ENCODE assay signal across 8 cellular contexts in genomic region chr17:44070455-44071197, GRCh38. TPM values are rescaled to one million over a fixed set of nuclear protein-coding genes. Genes with fewer than 3 reads are reported as not detected.
DNase-seq lines count a peak whose midpoint lies in the region; ATAC-seq and TF ChIP-seq lines count a peak whose summit lies in the region.

Gene G6PC3, plus strand, starts transcription at chr17:44070735. Its CDS starts 231 bp downstream, at chr17:44070966.

- DNase-seq in NCI-H1436 (lab: John Stamatoyannopoulos, UW), result peak; percentile 96
- peak; percentile 60 to 90 (median 65) for DNase-seq in T-helper 1 cell
- DNase-seq in amniotic stem cell (lab: John Stamatoyannopoulos, UW), result peak; percentile 96
- DNase-seq in left cardiac atrium, result peak; percentile 97
- peak; percentile 95 for DNase-seq in progenitor cell of endocrine pancreas (ENCODE audit: low spot score, unreplicated experiment)
- DNase-seq in ureter (ENCODE audit: low spot score), result peak; percentile 94

- TF ChIP-seq CTCF in GM12873 (IDR thresholded peaks at IDR 0.05; ENCODE audit: insufficient read depth, low read depth, low read length, missing control alignments) (peak; percentile 1), progenitor cell of endocrine pancreas (IDR thresholded peaks at IDR 0.05; ENCODE audit: unreplicated experiment) (no peak)

- peak within 1 kb of the TSS; percentile 96 for H3K27ac Mint-ChIP-seq in progenitor cell of endocrine pancreas

- ATAC-seq in HG02759 (IDR thresholded peaks at IDR 0.05; ENCODE audit: unreplicated experiment) (peak; percentile 76), left cardiac atrium (peak; percentile 94)

- no peaks in the 10 kb centered on the region for H3K9me3 Mint-ChIP-seq in progenitor cell of endocrine pancreas (ENCODE audit: low read depth)

- intact Hi-C loops in left cardiac atrium (cut with DNase I), result loop anchor here in 1 of 2 donors (5.0 kb wide), 1 partner anchor 42 kb away; no protein-coding TSS in a partner anchor

- peak within 1 kb of the TSS; percentile 87 for H3K4me3 Mint-ChIP-seq in progenitor cell of endocrine pancreas (ENCODE audit: low read depth)

- H3K36me3 Mint-ChIP-seq in progenitor cell of endocrine pancreas (ENCODE audit: insufficient read depth), result no peaks in the 10 kb centered on the region

- peaks cover 24% of the 10 kb centered on the region for H3K4me1 Mint-ChIP-seq in progenitor cell of endocrine pancreas (ENCODE audit: low read depth)

- H3K27me3 Mint-ChIP-seq in progenitor cell of endocrine pancreas, result no peaks in the 10 kb centered on the region

RNA-seq across cellular contexts. Expression of gene G6PC3, which starts in this region (rescaled TPM):
- total RNA-seq in left cardiac atrium, result 10 to 100 TPM; 32.9 to 44.4 TPM
- 57.3 and 58.7 TPM in 2 replicates for total RNA-seq in progenitor cell of endocrine pancreas
- total RNA-seq in ureter, result 76.2 TPM

Comparison
In these comparisons a context has a peak if more than half of its experiments do, and no peak if none do; other contexts are left out.
1. Peak in every context shown above with its lines: DNase-seq and ATAC-seq.